In genomic region chrX:84118315-84118714, GRCh38 we compare ENCODE assay signal across 20 cellular contexts.
DNase-seq lines count a peak whose midpoint lies in the region; ATAC-seq, FAIRE-seq and TF ChIP-seq lines count a peak whose summit lies in the region.
"Had no signal": no experiment of that assay in that cellular context is flagged by ENCODE, and none has a peak within 500 bp of the region (broad histone marks: within the 10 kb centered on the region; RNA-seq: fewer than 3 reads in every experiment).

No MANE protein-coding gene starts in this region.

- CTCF ChIA-PET in Calu3 (lab: Charles Lee) (no interaction called here), PC-9 (lab: Charles Lee) (interaction anchor here (0.6 kb wide), 1 partner anchor 42 kb away, joined by 5 read pairs; no protein-coding TSS in a partner anchor)

- intact Hi-C loops in Calu3 (cut with micrococcal nuclease; ENCODE audit: unreplicated experiment): loop anchor here (5.0 kb wide), 1 partner anchor 71 kb away; no protein-coding TSS in a partner anchor
- intact Hi-C loops in PC-9 (cut with micrococcal nuclease; ENCODE audit: unreplicated experiment): loop anchor here (10.0 kb wide), 1 partner anchor 66 kb away; the partner anchor contains the start of gene RPS6KA6

- DNase-seq in Calu3: no peak
- peak in 1 of 2 experiments; percentile 37 for DNase-seq in PC-9
- no peak for DNase-seq in epithelial cell of prostate (ENCODE audit: low read depth, low spot score)
- DNase-seq in small intestine: peak; percentile 9
- DNase-seq in iPS-NIHi11 (ENCODE audit: low spot score): no peak
- DNase-seq in anterior cingulate cortex (lab: John Stamatoyannopoulos, UW): no peak
- no peak for DNase-seq in dermis blood vessel endothelial cell
- DNase-seq: CD4-positive, alpha-beta memory T cell; DND-41; IMR-90; NCI-H1436 treated with DMSO at 0.1 percent for 48 hours; NCI-H2029 treated with DMSO at 0.1 percent for 48 hours; NCI-H2171; NCI-H526 had no signal

- BruUV-seq in Calu3 (replicated peaks; lab: Mats Ljungman, UMichigan): no TSS peak
- BruUV-seq in PC-9 (replicated peaks; lab: Mats Ljungman, UMichigan): no TSS peak

- H3K4me3 Mint-ChIP-seq in Calu3 (ENCODE audit: low read depth, unreplicated experiment): peak overlapping the region; percentile 43
- H3K4me3 Mint-ChIP-seq: CD4-positive, alpha-beta memory T cell had no signal

- H3K27ac ChIP-seq in PC-9: peak overlapping the region; percentile 70
- H3K27ac ChIP-seq in epithelial cell of prostate: peak overlapping the region; percentile 30
- no peak overlapping the region for H3K27ac ChIP-seq in small intestine (ENCODE audit: low read depth in 1 of 2, low read length in 1 of 2)
- H3K27ac ChIP-seq: A549, HL-60, SJSA1 had no signal

- WGBS in small intestine, 3 donors: 36 to 62% (median 47%) methylated on average over 4 of the region's 4 CpGs

- H3K27me3 ChIP-seq in PC-9 (ENCODE audit: insufficient read depth, low read depth) (no peaks in the 10 kb centered on the region), small intestine (ENCODE audit: control insufficient read depth in 2 of 2, insufficient read depth in 2 of 2, low read length in 2 of 2) (no peaks in the 10 kb centered on the region)
- H3K27me3 ChIP-seq: SJSA1 had no signal

- H3K4me3 ChIP-seq in PC-9 (peak overlapping the region; percentile 41; the same call in 1 of the 2 replicates), small intestine (ENCODE audit: low read depth in 1 of 2, low read length in 2 of 2) (no peak overlapping the region)
- H3K4me3 ChIP-seq: A549, HAP-1, SJSA1 had no signal

- H4K20me1 ChIP-seq in PC-9 (ENCODE audit: insufficient read depth): no peaks in the 10 kb centered on the region

- POLR2A ChIA-PET in PC-9 (lab: Charles Lee; ENCODE audit: unreplicated experiment): no interaction called here

- H3K36me3 Mint-ChIP-seq in Calu3 (ENCODE audit: insufficient read depth, unreplicated experiment): no peaks in the 10 kb centered on the region
- H3K36me3 Mint-ChIP-seq: CD4-positive, alpha-beta memory T cell had no signal

- H3K9me2 ChIP-seq in PC-9 (ENCODE audit: insufficient read depth): no peaks in the 10 kb centered on the region

- TF ChIP-seq CTCF in Calu3 (IDR thresholded peaks at IDR 0.05; ENCODE audit: unreplicated experiment): no peak
- TF ChIP-seq CTCF in PC-9 (conservative IDR thresholded peaks at IDR 0.05): no peak

- no peaks in the 10 kb centered on the region for H3K36me3 ChIP-seq in PC-9 (ENCODE audit: low read depth)
- no peaks in the 10 kb centered on the region for H3K36me3 ChIP-seq in small intestine (ENCODE audit: control insufficient read depth in 2 of 2, insufficient read depth in 2 of 2, low read length in 2 of 2)
- H3K36me3 ChIP-seq: SJSA1 had no signal

- ATAC-seq in HG03045 (IDR thresholded peaks at IDR 0.05; ENCODE audit: unreplicated experiment): no peak
- ATAC-seq: A549 had no signal

- H2AFZ ChIP-seq in PC-9: no peak overlapping the region; the same call in 1 of the 2 replicates

- peak overlapping the region; percentile 79 for H3K27ac Mint-ChIP-seq in Calu3 (ENCODE audit: unreplicated experiment)
- H3K27ac Mint-ChIP-seq: CD4-positive, alpha-beta memory T cell had no signal

- H3K79me2 ChIP-seq in PC-9 (ENCODE audit: low read depth): no peaks in the 10 kb centered on the region

- H3K9me3 Mint-ChIP-seq in Calu3 (ENCODE audit: low read depth, unreplicated experiment): no peaks in the 10 kb centered on the region

- H3K4me2 ChIP-seq in PC-9: peak overlapping the region; percentile 89
- H3K4me2 ChIP-seq: A549 had no signal

- FAIRE-seq in small intestine (lab: Jason Lieb, UNC): no peak
- FAIRE-seq: HTR-8/SVneo had no signal

- H3F3A ChIP-seq in PC-9 (ENCODE audit: insufficient read depth, low read depth): 0 out of 2 replicates have a peak, but pooled peaks cover 5% of the 10 kb centered on the region

- H3K4me1 Mint-ChIP-seq in Calu3 (ENCODE audit: low read depth, unreplicated experiment): peaks cover 15% of the 10 kb centered on the region
- H3K4me1 Mint-ChIP-seq: CD4-positive, alpha-beta memory T cell had no signal

- peaks cover 26% of the 10 kb centered on the region for H3K4me1 ChIP-seq in PC-9 (replicated peaks; ENCODE audit: insufficient read depth)
- no peaks in the 10 kb centered on the region for H3K4me1 ChIP-seq in small intestine (ENCODE audit: control insufficient read depth in 2 of 2, insufficient read depth in 1 of 2, low read depth in 1 of 2, low read length in 1 of 2)
- H3K4me1 ChIP-seq: A549, HAP-1, SJSA1 had no signal

- no peaks in the 10 kb centered on the region for H3K27me3 Mint-ChIP-seq in Calu3 (ENCODE audit: unreplicated experiment)
- H3K27me3 Mint-ChIP-seq: CD4-positive, alpha-beta memory T cell had no signal

- H3K9me3 ChIP-seq in PC-9 (ENCODE audit: insufficient read depth, low read depth): no peaks in the 10 kb centered on the region
- H3K9me3 ChIP-seq in small intestine (ENCODE audit: control insufficient read depth, low read depth): no peaks in the 10 kb centered on the region
- H3K9me3 ChIP-seq: A549, HAP-1, SJSA1 had no signal

Comparison
In these comparisons a context has a peak if more than half of its experiments do, and no peak if none do; other contexts are left out.
1. H3K27ac ChIP-seq: peak in PC-9 (single experiment) and epithelial cell of prostate (single experiment); none in small intestine (0 of 2).